13 cellular contexts compared by ENCODE assay signal in the genomic region with DNA sequence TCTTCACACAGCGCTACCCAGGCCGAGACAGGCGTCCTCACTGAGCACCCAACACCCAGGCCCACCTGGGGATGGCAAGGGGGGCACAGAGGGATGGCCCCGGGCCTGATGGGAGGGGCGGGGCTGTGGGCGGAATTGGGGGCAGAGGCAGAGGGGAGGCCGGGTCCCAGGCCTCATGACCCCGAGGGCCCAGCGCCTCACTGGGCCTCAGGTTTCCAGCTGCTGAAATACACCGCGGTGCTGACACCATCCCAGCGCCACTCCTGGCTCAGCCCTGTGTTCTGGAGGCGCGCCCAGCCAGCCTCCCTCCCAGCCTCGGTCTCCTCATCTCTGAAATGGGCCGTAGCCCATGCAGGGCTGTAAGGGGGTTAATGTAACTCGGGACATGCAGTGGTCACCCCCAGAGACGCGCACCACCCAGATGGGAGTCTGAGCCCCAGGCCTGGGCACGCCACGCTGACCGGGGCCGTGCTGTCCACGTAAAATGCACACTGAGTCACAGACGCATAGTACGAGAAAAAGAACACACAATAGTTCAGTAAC.
DNase-seq lines count a peak whose midpoint lies in the region; ATAC-seq and TF ChIP-seq lines count a peak whose summit lies in the region.
"Had no signal": no experiment of that assay in that cellular context is flagged by ENCODE, and none has a peak within 500 bp of the region (broad histone marks: within the 10 kb centered on the region; RNA-seq: fewer than 3 reads in every experiment).

No MANE protein-coding gene starts in this region.

- H3K9me3 ChIP-seq in left ventricle myocardium inferior (replicated peaks): peaks cover 9% of the 10 kb centered on the region
- H3K9me3 ChIP-seq: Caco-2 had no signal

- H3K27ac ChIP-seq in left ventricle myocardium inferior (replicated peaks): no peak overlapping the region

- DNase-seq in left ventricle myocardium inferior: peak; percentile 5
- DNase-seq in cardiac septum (ENCODE audit: low spot score): no peak
- peak; percentile 36 for DNase-seq in left kidney (ENCODE audit: low read depth, low spot score)
- DNase-seq in posterior vena cava (ENCODE audit: low spot score): peak; percentile 53
- no peak for DNase-seq in hepatic stellate cell (ENCODE audit: low spot score)
- DNase-seq in epidermal melanocyte (ENCODE audit: insufficient read length, low spot score): no peak
- DNase-seq: 8988T; C1 segment of cervical spinal cord; Caco-2; CD4-positive, alpha-beta T cell had no signal

- intact Hi-C loops in left ventricle myocardium inferior (cut with micrococcal nuclease) (no loop called here), cardiac septum (cut with DNase I) (no loop called here), posterior vena cava (cut with DNase I) (no loop called here)

- H3K4me1 ChIP-seq in left ventricle myocardium inferior: no peaks in the 10 kb centered on the region
- H3K4me1 ChIP-seq: Caco-2 had no signal

- no peak overlapping the region for H3K4me3 ChIP-seq in left ventricle myocardium inferior
- H3K4me3 ChIP-seq: GM23338 had no signal

- ATAC-seq in GM18868 (IDR thresholded peaks at IDR 0.05; ENCODE audit: unreplicated experiment): no peak
- no peak for ATAC-seq in activated CD4-positive, CD25-positive, alpha-beta regulatory T cell treated with anti-CD3 and anti-CD28 coated beads, Interleukin-2, amount 50 U/mL, for 24 hours

- H3K27me3 ChIP-seq in left ventricle myocardium inferior (ENCODE audit: low read depth): peaks cover 62% of the 10 kb centered on the region

- H3K36me3 ChIP-seq in left ventricle myocardium inferior: no peaks in the 10 kb centered on the region

- TF ChIP-seq CTCF in left ventricle myocardium inferior (IDR thresholded peaks at IDR 0.05; ENCODE audit: borderline replicate concordance): no peak

Comparison
In these comparisons a context has a peak if more than half of its experiments do, and no peak if none do; other contexts are left out.
1. DNase-seq: peak in left ventricle myocardium inferior (single experiment), left kidney (single experiment) and posterior vena cava (single experiment); none in cardiac septum (single experiment), hepatic stellate cell (single experiment) and epidermal melanocyte (single experiment).